18 cellular contexts compared by ENCODE assay signal in the genomic region with DNA sequence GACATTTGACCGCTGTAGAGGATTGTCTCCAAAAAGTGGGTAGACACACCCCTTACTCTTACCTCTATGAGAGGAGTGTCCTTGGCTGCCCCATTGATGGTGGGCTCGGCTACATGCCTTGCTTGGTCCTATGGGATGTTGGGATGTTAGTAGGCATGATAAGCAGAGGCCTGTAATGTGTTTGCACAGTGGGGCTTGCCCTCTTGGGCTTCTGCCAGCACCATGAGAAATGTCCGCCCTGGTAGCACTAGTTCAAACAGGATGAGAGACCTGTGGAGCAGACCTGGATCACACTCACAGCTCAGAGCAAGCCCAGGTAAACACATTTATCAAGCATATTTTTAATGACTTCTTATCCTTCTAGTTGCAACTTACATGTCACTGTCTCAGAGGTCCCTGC. TPM values are rescaled to one million over a fixed set of nuclear protein-coding genes. Genes with fewer than 3 reads are reported as not detected.
A peak's percentile ranks its signal among the peaks of the same experiment; 100 is the strongest.
DNase-seq lines count a peak whose midpoint lies in the region; ATAC-seq, FAIRE-seq and TF ChIP-seq lines count a peak whose summit lies in the region.
"Had no signal": no experiment of that assay in that cellular context is flagged by ENCODE, and none has a peak within 500 bp of the region (broad histone marks: within the 10 kb centered on the region; RNA-seq: fewer than 3 reads in every experiment).

No MANE protein-coding gene starts in this region.

- H3K36me3 Mint-ChIP-seq in WTC11 (no peaks in the 10 kb centered on the region), GM23338 (ENCODE audit: low read depth) (no peaks in the 10 kb centered on the region), HFFc6 (ENCODE audit: low read depth) (no peaks in the 10 kb centered on the region)

- peak; percentile 41 for FAIRE-seq in islet of Langerhans (lab: Jason Lieb, UNC)
- FAIRE-seq: GM19239 had no signal

- H3F3A ChIP-seq in GM23338 (replicated peaks; ENCODE audit: low read depth), result no peaks in the 10 kb centered on the region

- WGBS in psoas muscle, 3 donors, result 92 to 98% (median 96%) methylated on average over 3 of the region's 3 CpGs

- TF ChIP-seq CTCF in psoas muscle (IDR thresholded peaks at IDR 0.05) (no peak), WTC11 (IDR thresholded peaks at IDR 0.05) (no peak), GM23338 (conservative IDR thresholded peaks at IDR 0.05; ENCODE audit: low read depth in 2 of 2) (no peak), HFFc6 (IDR thresholded peaks at IDR 0.05) (no peak)

- ATAC-seq in psoas muscle, result no peak
- ATAC-seq in WTC11, result no peak
- no peak for ATAC-seq in GM23338
- ATAC-seq: right cardiac atrium had no signal

- H3K4me3 Mint-ChIP-seq in WTC11, result no peak overlapping the region
- no peak overlapping the region for H3K4me3 Mint-ChIP-seq in GM23338
- no peak overlapping the region for H3K4me3 Mint-ChIP-seq in HFFc6

- no peak overlapping the region for H3K4me2 ChIP-seq in GM23338

- H3K27ac ChIP-seq in psoas muscle (no peak overlapping the region), GM23338 (ENCODE audit: low read depth) (no peak overlapping the region)
- H3K27ac ChIP-seq: SJSA1 had no signal

- CTCF ChIA-PET in WTC11 (lab: Charles Lee), result no interaction called here

- H3K4me1 Mint-ChIP-seq in WTC11 (peaks cover 22% of the 10 kb centered on the region), GM23338 (peaks cover 19% of the 10 kb centered on the region), HFFc6 (ENCODE audit: low read depth) (peaks cover 14% of the 10 kb centered on the region)

- H3K27me3 ChIP-seq in psoas muscle (ENCODE audit: insufficient read depth in 3 of 3, low read length in 2 of 3) (no peaks in the 10 kb centered on the region), GM23338 (ENCODE audit: insufficient read depth) (no peaks in the 10 kb centered on the region)
- H3K27me3 ChIP-seq: SJSA1 had no signal

- peaks cover 5% of the 10 kb centered on the region for H3K9me3 ChIP-seq in psoas muscle
- H3K9me3 ChIP-seq: SJSA1 had no signal

- H3K9me3 Mint-ChIP-seq in WTC11, result peaks cover 8% of the 10 kb centered on the region
- no peaks in the 10 kb centered on the region for H3K9me3 Mint-ChIP-seq in GM23338
- no peaks in the 10 kb centered on the region for H3K9me3 Mint-ChIP-seq in HFFc6

- H2AFZ ChIP-seq in GM23338, result no peak overlapping the region

- H3K36me3 ChIP-seq in psoas muscle (ENCODE audit: insufficient read depth in 1 of 2, low read depth in 1 of 2) (no peaks in the 10 kb centered on the region), GM23338 (ENCODE audit: insufficient read depth) (no peaks in the 10 kb centered on the region)
- H3K36me3 ChIP-seq: SJSA1 had no signal

- no peaks in the 10 kb centered on the region; the same call in 1 of the 2 replicates for H3K27me3 Mint-ChIP-seq in WTC11 (ENCODE audit: low read depth)
- H3K27me3 Mint-ChIP-seq in GM23338 (ENCODE audit: insufficient read depth, low read depth, poor library complexity), result no peaks in the 10 kb centered on the region
- H3K27me3 Mint-ChIP-seq in HFFc6 (ENCODE audit: insufficient read depth), result peaks cover 23% of the 10 kb centered on the region

- H3K79me2 ChIP-seq in GM23338 (replicated peaks; ENCODE audit: insufficient read depth), result no peaks in the 10 kb centered on the region

- POLR2A ChIA-PET in WTC11 (lab: Charles Lee), result no interaction called here

- H3K27ac Mint-ChIP-seq in WTC11 (no peak overlapping the region), GM23338 (no peak overlapping the region), HFFc6 (no peak overlapping the region)

- peaks cover 8% of the 10 kb centered on the region for H3K4me1 ChIP-seq in psoas muscle
- peaks cover 7% of the 10 kb centered on the region for H3K4me1 ChIP-seq in GM23338 (ENCODE audit: insufficient read depth)
- H3K4me1 ChIP-seq: SJSA1 had no signal

- H3K9me2 ChIP-seq in GM23338 (ENCODE audit: insufficient read depth), result peaks cover 4% of the 10 kb centered on the region; the same call in 1 of the 2 replicates

- no peaks in the 10 kb centered on the region for H4K20me1 ChIP-seq in GM23338 (replicated peaks; ENCODE audit: insufficient read depth)

- H3K4me3 ChIP-seq in psoas muscle, result no peak overlapping the region
- no peak overlapping the region for H3K4me3 ChIP-seq in GM23338
- H3K4me3 ChIP-seq: SJSA1 had no signal

- DNase-seq in COR-L47 (lab: John Stamatoyannopoulos, UW) (peak; percentile 78), NCI-H1105 (lab: John Stamatoyannopoulos, UW) (peak; percentile 42), NCI-H774 (lab: John Stamatoyannopoulos, UW) (peak; percentile 75), psoas muscle (no peak), WTC11 (ENCODE audit: low spot score) (no peak), GM23338 (ENCODE audit: low spot score) (no peak), HFFc6 (no peak)
- DNase-seq: activated CD4-positive, CD25-positive, alpha-beta regulatory T cell; activated CD8-positive, alpha-beta memory T cell treated with anti-CD3 and anti-CD28 coated beads for 24 hours; central memory CD4-positive, alpha-beta T cell; effector CD4-positive, alpha-beta T cell; NCI-H2171; nucleus accumbens; right cardiac atrium; T-helper 2 cell had no signal

- intact Hi-C loops in psoas muscle (cut with DNase I), result no loop called here

TF ChIP-seq in WTC11, 78 proteins besides CTCF, POLR2A, EP300 and RAD21 (continues in another document):
- TF ChIP-seq MYBL2 (CRISPR knock-in tag; IDR thresholded peaks at IDR 0.05) (no peak), AR (CRISPR knock-in tag; IDR thresholded peaks at IDR 0.05) (no peak)

TF ChIP-seq in GM23338, 12 proteins besides CTCF, POLR2A, EP300 and RAD21 (continues in another document):
- TF ChIP-seq STAT1 (IDR thresholded peaks at IDR 0.05; ENCODE audit: unreplicated experiment), result no peak
- TF ChIP-seq JUNB (IDR thresholded peaks at IDR 0.05; ENCODE audit: unreplicated experiment), result no peak
- no peak for TF ChIP-seq CREB1 (CRISPR knock-in tag; IDR thresholded peaks at IDR 0.05; ENCODE audit: low read depth)
- TF ChIP-seq ZNF114 (CRISPR knock-in tag; IDR thresholded peaks at IDR 0.05), result no peak
- no peak for TF ChIP-seq EZH2phosphoT487 (IDR thresholded peaks at IDR 0.05; ENCODE audit: unreplicated experiment)
- TF ChIP-seq, protein P1, sequence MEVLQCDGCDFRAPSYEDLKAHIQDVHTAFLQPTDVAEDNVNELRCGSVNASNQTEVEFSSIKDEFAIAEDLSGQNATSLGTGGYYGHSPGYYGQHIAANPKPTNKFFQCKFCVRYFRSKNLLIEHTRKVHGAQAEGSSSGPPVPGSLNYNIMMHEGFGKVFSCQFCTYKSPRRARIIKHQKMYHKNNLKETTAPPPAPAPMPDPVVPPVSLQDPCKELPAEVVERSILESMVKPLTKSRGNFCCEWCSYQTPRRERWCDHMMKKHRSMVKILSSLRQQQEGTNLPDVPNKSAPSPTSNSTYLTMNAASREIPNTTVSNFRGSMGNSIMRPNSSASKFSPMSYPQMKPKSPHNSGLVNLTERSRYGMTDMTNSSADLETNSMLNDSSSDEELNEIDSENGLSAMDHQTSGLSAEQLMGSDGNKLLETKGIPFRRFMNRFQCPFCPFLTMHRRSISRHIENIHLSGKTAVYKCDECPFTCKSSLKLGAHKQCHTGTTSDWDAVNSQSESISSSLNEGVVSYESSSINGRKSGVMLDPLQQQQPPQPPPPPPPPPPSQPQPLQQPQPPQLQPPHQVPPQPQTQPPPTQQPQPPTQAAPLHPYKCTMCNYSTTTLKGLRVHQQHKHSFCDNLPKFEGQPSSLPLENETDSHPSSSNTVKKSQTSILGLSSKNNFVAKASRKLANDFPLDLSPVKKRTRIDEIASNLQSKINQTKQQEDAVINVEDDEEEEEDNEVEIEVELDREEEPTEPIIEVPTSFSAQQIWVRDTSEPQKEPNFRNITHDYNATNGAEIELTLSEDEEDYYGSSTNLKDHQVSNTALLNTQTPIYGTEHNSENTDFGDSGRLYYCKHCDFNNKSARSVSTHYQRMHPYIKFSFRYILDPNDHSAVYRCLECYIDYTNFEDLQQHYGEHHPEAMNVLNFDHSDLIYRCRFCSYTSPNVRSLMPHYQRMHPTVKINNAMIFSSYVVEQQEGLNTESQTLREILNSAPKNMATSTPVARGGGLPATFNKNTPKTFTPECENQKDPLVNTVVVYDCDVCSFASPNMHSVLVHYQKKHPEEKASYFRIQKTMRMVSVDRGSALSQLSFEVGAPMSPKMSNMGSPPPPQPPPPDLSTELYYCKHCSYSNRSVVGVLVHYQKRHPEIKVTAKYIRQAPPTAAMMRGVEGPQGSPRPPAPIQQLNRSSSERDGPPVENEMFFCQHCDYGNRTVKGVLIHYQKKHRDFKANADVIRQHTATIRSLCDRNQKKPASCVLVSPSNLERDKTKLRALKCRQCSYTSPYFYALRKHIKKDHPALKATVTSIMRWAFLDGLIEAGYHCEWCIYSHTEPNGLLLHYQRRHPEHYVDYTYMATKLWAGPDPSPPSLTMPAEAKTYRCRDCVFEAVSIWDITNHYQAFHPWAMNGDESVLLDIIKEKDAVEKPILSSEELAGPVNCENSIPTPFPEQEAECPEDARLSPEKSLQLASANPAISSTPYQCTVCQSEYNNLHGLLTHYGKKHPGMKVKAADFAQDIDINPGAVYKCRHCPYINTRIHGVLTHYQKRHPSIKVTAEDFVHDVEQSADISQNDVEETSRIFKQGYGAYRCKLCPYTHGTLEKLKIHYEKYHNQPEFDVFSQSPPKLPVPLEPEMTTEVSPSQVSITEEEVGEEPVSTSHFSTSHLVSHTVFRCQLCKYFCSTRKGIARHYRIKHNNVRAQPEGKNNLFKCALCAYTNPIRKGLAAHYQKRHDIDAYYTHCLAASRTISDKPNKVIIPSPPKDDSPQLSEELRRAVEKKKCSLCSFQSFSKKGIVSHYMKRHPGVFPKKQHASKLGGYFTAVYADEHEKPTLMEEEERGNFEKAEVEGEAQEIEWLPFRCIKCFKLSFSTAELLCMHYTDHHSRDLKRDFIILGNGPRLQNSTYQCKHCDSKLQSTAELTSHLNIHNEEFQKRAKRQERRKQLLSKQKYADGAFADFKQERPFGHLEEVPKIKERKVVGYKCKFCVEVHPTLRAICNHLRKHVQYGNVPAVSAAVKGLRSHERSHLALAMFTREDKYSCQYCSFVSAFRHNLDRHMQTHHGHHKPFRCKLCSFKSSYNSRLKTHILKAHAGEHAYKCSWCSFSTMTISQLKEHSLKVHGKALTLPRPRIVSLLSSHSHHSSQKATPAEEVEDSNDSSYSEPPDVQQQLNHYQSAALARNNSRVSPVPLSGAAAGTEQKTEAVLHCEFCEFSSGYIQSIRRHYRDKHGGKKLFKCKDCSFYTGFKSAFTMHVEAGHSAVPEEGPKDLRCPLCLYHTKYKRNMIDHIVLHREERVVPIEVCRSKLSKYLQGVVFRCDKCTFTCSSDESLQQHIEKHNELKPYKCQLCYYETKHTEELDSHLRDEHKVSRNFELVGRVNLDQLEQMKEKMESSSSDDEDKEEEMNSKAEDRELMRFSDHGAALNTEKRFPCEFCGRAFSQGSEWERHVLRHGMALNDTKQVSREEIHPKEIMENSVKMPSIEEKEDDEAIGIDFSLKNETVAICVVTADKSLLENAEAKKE (CRISPR knock-in tag; IDR thresholded peaks at IDR 0.05), result no peak

RNA-seq across cellular contexts. Expression of gene SH3GLB1, which starts 54.2 kb away (rescaled TPM):
- 100 to 1,000 TPM; 158 to 315 (median 198) TPM for total RNA-seq in psoas muscle
- 100 to 1,000 TPM in 1 of 3 donors, 10 to 100 TPM in 2; 68.8 to 124 (median 81.4) TPM for polyA plus RNA-seq in psoas muscle
- 32.5 to 36.4 TPM (median 33.8 TPM) in 3 replicates for total RNA-seq in WTC11 (2021)
- 16.4 and 21.4 TPM in 2 replicates for total RNA-seq in GM23338 (2014; rRNA removed; shearing (Covaris generic))
- 27.1 and 29.4 TPM in 2 replicates for polyA plus RNA-seq in GM23338 (2016; fragmentation: Nextera tagmentation; extraction: Ambion mirVana)
- 100 to 1,000 TPM in 3 of 6 experiments, 10 to 100 TPM in 3; 91.0 to 102 (median 100) TPM for total RNA-seq in HFFc6 (2021; fragmentation: NEBNext Ultra II Directional; extraction: Animal tissue kit (Norgen Biotek cat#: 25700))

Comparison
In these comparisons a context has a peak if more than half of its experiments do, and no peak if none do; other contexts are left out.
1. DNase-seq: peak in COR-L47 (single experiment), NCI-H1105 (single experiment) and NCI-H774 (single experiment); none in psoas muscle (0 of 2), WTC11 (single experiment), GM23338 (single experiment) and HFFc6 (single experiment).